Comparison of ENCODE assay signal across 28 cellular contexts in the genomic region with DNA sequence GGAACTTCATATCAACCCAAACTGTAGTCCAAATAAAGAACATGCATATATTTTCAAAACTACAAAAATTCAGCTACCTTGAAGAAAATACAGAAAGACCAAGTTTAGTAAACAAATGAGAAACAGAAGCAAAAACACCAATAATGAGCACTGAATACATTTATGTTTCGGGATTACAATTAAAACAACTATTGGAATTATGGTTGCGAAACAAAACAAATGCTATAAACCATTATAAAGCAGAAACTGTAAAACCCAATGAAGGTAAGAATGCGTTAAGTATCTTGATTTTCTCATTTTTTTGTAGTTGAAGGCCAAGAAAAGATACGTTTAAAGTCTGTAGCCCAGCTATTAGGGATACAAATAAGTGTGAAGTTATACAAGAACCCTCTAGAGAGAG.
"Had no signal": no experiment of that assay in that cellular context is flagged by ENCODE, and none has a peak within 500 bp of the region (broad histone marks: within the 10 kb centered on the region; RNA-seq: fewer than 3 reads in every experiment).

No MANE protein-coding gene starts in this region.

- H3K4me2 ChIP-seq: neural progenitor cell, smooth muscle cell had no signal

- H3K27me3 Mint-ChIP-seq: stimulated activated naive B cell treated with anti-CD40 and anti-IgM and Interleukin-4, amounts not matched to agents 10 μg/mL and 1 μg/mL and 100 μg/mL, for 72 hours; stimulated activated naive CD8-positive, alpha-beta T cell treated with anti-CD3 and anti-CD28 coated beads, Interleukin-15, Interleukin-2, amounts not matched to agents 100 ng/mL and 50 ng/mL, for 24 hours had no signal

- H3K27ac ChIP-seq: neural progenitor cell, ovary, parathyroid adenoma, psoas muscle, skin epidermis, stomach, thoracic aorta, thyroid gland, upper lobe of left lung, vagina had no signal

- H3K27ac Mint-ChIP-seq: naive thymus-derived CD8-positive, alpha-beta T cell; natural killer cell treated with Interleukin-12 subunit alpha and Interleukin-12 subunit beta and Interleukin-15 and Interleukin-18, amount 100 ng/mL, for 72 hours; neural progenitor cell; progenitor cell of endocrine pancreas; stimulated activated effector memory CD8-positive, alpha-beta T cell treated with anti-CD3 and anti-CD28 coated beads, Interleukin-12 subunit alpha, Interleukin-12 subunit beta, amount 100 ng/mL, for 72 hours; stimulated activated naive B cell treated with anti-CD40 and anti-IgM and Interleukin-4, amounts not matched to agents 10 μg/mL and 1 μg/mL and 100 μg/mL, for 72 hours; stimulated activated naive CD8-positive, alpha-beta T cell treated with anti-CD3 and anti-CD28 coated beads, Interleukin-15, Interleukin-2, amounts not matched to agents 100 ng/mL and 50 ng/mL, for 24 hours had no signal

- H3K36me3 ChIP-seq: neural progenitor cell, ovary, stomach, thoracic aorta, thyroid gland, tibial nerve, upper lobe of left lung, vagina had no signal

- H3K9me3 ChIP-seq: ovary, psoas muscle, stomach, thoracic aorta, thyroid gland, upper lobe of left lung, vagina had no signal

- H3K36me3 Mint-ChIP-seq: naive thymus-derived CD8-positive, alpha-beta T cell; natural killer cell treated with Interleukin-12 subunit alpha and Interleukin-12 subunit beta and Interleukin-15 and Interleukin-18, amount 100 ng/mL, for 72 hours had no signal

- H3K4me3 ChIP-seq: neural progenitor cell, ovary, psoas muscle, skin epidermis, smooth muscle cell, stomach, thoracic aorta, thyroid gland, tibial nerve, upper lobe of left lung, vagina had no signal

- H2AFZ ChIP-seq: neural progenitor cell, parathyroid adenoma had no signal

- ATAC-seq: naive thymus-derived CD8-positive, alpha-beta T cell; natural killer cell treated with Interleukin-12 subunit alpha and Interleukin-12 subunit beta and Interleukin-15 and Interleukin-18, amount 100 ng/mL, for 72 hours; psoas muscle; right cardiac atrium; stimulated activated effector memory CD8-positive, alpha-beta T cell treated with anti-CD3 and anti-CD28 coated beads, Interleukin-12 subunit alpha, Interleukin-12 subunit beta, amount 100 ng/mL, for 72 hours; stimulated activated naive B cell treated with anti-CD40 and anti-IgM and Interleukin-4, amounts not matched to agents 10 μg/mL and 1 μg/mL and 100 μg/mL, for 72 hours had no signal

- H3K9me3 Mint-ChIP-seq: natural killer cell treated with Interleukin-12 subunit alpha and Interleukin-12 subunit beta and Interleukin-15 and Interleukin-18, amount 100 ng/mL, for 72 hours; stimulated activated effector memory CD8-positive, alpha-beta T cell treated with anti-CD3 and anti-CD28 coated beads, Interleukin-12 subunit alpha, Interleukin-12 subunit beta, amount 100 ng/mL, for 72 hours; stimulated activated naive CD8-positive, alpha-beta T cell treated with anti-CD3 and anti-CD28 coated beads, Interleukin-15, Interleukin-2, amounts not matched to agents 100 ng/mL and 50 ng/mL, for 24 hours had no signal

- H3K27me3 ChIP-seq: neural progenitor cell, ovary, stomach, thyroid gland, tibial nerve, upper lobe of left lung, vagina had no signal

- H3K79me2 ChIP-seq: parathyroid adenoma had no signal

- FAIRE-seq: urothelium cell line had no signal

- DNase-seq: naive thymus-derived CD8-positive, alpha-beta T cell; occipital lobe; ovary; posterior cingulate gyrus; psoas muscle; right cardiac atrium; stimulated activated CD4-positive, alpha-beta T cell treated with anti-CD3 and anti-CD28 coated beads, Interleukin-15, amount 100 ng/mL, for 24 hours; stimulated activated CD4-positive, alpha-beta T cell treated with anti-CD3 and anti-CD28 coated beads, Interleukin-2, amount 100 ng/mL, for 24 hours; stimulated activated CD4-positive, alpha-beta T cell treated with anti-CD3 and anti-CD28 coated beads, Interleukin-2, amount 100 ng/mL, for 48 hours; stimulated activated CD4-positive, alpha-beta T cell treated with anti-CD3 and anti-CD28 coated beads, Interleukin-4, amount 100 ng/mL, for 24 hours; stimulated activated naive B cell treated with anti-CD40 and anti-IgM and Interleukin-4, amounts not matched to agents 10 μg/mL and 1 μg/mL and 100 μg/mL, for 72 hours; stimulated activated naive CD4-positive, alpha-beta T cell treated with Interleukin-2 at 50 U/mL for 16 hours; stomach; thyroid gland; trophoblast cell; upper lobe of left lung had no signal

- H3K4me3 Mint-ChIP-seq: naive thymus-derived CD8-positive, alpha-beta T cell; natural killer cell treated with Interleukin-12 subunit alpha and Interleukin-12 subunit beta and Interleukin-15 and Interleukin-18, amount 100 ng/mL, for 72 hours; neural progenitor cell; stimulated activated effector memory CD8-positive, alpha-beta T cell treated with anti-CD3 and anti-CD28 coated beads, Interleukin-12 subunit alpha, Interleukin-12 subunit beta, amount 100 ng/mL, for 72 hours; stimulated activated naive B cell treated with anti-CD40 and anti-IgM and Interleukin-4, amounts not matched to agents 10 μg/mL and 1 μg/mL and 100 μg/mL, for 72 hours; stimulated activated naive CD8-positive, alpha-beta T cell treated with anti-CD3 and anti-CD28 coated beads, Interleukin-15, Interleukin-2, amounts not matched to agents 100 ng/mL and 50 ng/mL, for 24 hours had no signal

- H3K9ac ChIP-seq: neural progenitor cell, parathyroid adenoma had no signal

- H3K4me1 ChIP-seq: neural progenitor cell, parathyroid adenoma, psoas muscle, thyroid gland had no signal
